1 cellular context compared by ENCODE assay signal in the genomic region with DNA sequence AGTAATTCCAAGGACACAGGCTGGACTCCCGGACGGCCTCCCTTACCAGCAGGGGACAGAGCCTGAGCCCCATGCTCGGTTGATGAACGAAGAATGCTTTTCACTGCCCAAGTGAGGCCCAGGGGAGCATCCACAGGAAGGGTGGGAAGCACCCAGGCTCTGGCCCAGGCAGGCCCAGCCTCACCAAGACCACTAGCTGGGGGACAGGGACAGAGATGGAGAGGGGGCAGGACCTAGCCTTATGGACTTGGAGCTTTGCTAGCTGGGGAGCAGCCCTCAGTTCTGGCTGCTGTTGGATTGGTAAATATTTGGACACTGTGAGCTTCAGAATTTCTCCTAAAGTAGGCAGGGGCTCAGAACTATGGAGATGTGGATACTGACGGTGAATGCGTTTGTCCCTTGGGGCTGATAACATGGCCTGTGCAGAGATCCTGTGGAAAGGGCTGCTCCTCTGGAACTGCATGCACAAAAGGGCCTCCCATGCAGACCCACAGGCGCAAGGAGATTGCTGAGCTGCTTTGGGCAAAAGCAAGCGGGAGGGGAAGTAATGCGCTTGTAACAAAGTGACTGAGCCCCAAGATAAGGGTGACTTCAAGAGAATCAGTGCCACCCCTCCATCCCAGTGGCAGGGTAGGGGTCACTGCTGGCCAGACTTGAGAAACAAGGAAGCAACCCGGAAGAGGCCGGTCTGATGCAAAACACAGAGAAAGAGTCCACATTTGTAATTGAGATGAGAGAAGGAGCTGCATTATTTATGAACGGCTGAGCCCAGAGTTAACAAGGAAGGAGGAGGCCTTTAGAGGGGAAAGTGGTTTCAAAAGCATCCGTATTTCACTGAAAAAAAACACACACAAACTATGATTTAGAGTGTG.
TF ChIP-seq lines count a peak whose summit lies in the region.

No MANE protein-coding gene starts in this region.

TF ChIP-seq in H1, 55 proteins besides CTCF, POLR2A, EP300 and RAD21 (continued from another document):
- TF ChIP-seq ZNF274 (IDR thresholded peaks at IDR 0.05; ENCODE audit: borderline replicate concordance, extremely low read depth, low read length) (no peak), EZH2 (IDR thresholded peaks at IDR 0.05; ENCODE audit: low read depth, low read length, severe bottlenecking) (no peak), TBP (IDR thresholded peaks at IDR 0.05; ENCODE audit: low read depth, low read length) (no peak)
